In the genomic region with DNA sequence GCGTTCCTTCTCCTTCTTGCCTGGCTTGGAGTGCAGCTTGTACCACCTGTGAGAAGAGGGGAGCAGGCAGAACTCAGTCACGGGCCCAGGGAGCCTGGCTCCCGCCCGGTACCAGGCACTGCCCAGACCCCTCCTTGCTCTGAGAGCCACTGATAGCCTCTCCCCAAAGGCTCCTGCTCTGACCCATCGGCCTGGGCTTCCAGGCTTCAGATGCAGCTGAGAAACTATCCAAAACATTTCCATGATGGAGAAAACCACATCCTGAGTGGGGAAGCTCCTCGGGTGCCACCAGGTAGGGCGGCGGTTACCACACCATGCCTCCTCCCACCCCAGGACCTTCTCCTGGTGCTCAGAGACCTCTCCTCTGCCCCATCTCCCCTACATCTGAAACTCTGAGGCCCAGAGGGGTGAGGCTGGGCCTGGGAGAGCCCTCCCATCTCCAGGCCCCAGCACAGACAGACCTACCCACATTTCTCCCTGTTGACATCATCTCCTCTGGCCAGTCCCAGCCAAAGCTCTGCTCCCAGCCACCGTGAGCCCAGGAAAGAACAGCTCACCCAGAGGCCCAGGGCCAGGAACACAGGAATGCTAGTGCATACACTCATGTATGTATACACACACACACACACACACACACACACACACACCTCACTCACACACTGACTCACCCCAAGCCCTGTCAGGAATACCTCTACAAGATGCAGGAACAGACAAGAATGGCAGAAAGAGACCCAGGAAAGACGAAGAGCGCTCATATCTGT, we compare ENCODE assay signal across 11 cellular contexts. TPM values are rescaled to one million over a fixed set of nuclear protein-coding genes. Genes with fewer than 3 reads are reported as not detected.
DNase-seq lines count a peak whose midpoint lies in the region; TF ChIP-seq lines count a peak whose summit lies in the region.
"Had no signal": no experiment of that assay in that cellular context is flagged by ENCODE, and none has a peak within 500 bp of the region (broad histone marks: within the 10 kb centered on the region; RNA-seq: fewer than 3 reads in every experiment).

No MANE protein-coding gene starts in this region.

- CTCF ChIA-PET in activated naive CD4-positive, alpha-beta T cell treated with anti-CD3 and anti-CD28 coated beads, Interleukin-2, amount 10 ng/mL, durations not matched to agents 7 days and 5 days (lab: Charles Lee), result interaction anchor here (0.7 to 1.1 kb wide), 2 partner anchors 27 to 60 kb away, joined by 3 to 4 read pairs; no protein-coding TSS in a partner anchor

- H3K9me3 ChIP-seq in SJCRH30 (replicated peaks), result no peaks in the 10 kb centered on the region

- no peaks in the 10 kb centered on the region for H3K36me3 ChIP-seq in SJCRH30

- DNase-seq in AG10803 (ENCODE audit: low read depth) (peak; percentile 99), SJCRH30 (peak; percentile 51 to 72), fibroblast of pulmonary artery (ENCODE audit: low read depth) (peak; percentile 98), osteocyte (ENCODE audit: extremely low spot score, unreplicated experiment) (no peak), medulla oblongata (ENCODE audit: extremely low spot score) (no peak), NCI-H345 (lab: John Stamatoyannopoulos, UW) (no peak), NCI-H510A (lab: John Stamatoyannopoulos, UW) (no peak)
- DNase-seq in activated naive CD4-positive, alpha-beta T cell treated with anti-CD3 and anti-CD28 coated beads, Interleukin-2, amount 10 ng/mL, durations not matched to agents 7 days and 5 days, result no peak
- DNase-seq: activated CD4-positive, alpha-beta T cell treated with anti-CD3 and anti-CD28 coated beads for 36 hours; DMS79 treated with DMSO at 0.1 percent for 48 hours; stimulated activated CD4-positive, alpha-beta T cell treated with anti-CD3 and anti-CD28 coated beads, Interleukin-4, amount 100 ng/mL, for 1 hour had no signal

- TF ChIP-seq CTCF in AG10803 (conservative IDR thresholded peaks at IDR 0.05; ENCODE audit: low read length) (no peak), fibroblast of pulmonary artery (IDR thresholded peaks at IDR 0.05; ENCODE audit: low read length, missing control alignments) (no peak), osteocyte (IDR thresholded peaks at IDR 0.05) (no peak)

- no peak overlapping the region for H3K4me3 Mint-ChIP-seq in osteocyte (ENCODE audit: unreplicated experiment)
- H3K4me3 Mint-ChIP-seq in activated naive CD4-positive, alpha-beta T cell treated with anti-CD3 and anti-CD28 coated beads, Interleukin-2, amount 10 ng/mL, durations not matched to agents 7 days and 5 days, result no peak overlapping the region
- H3K4me3 Mint-ChIP-seq: activated CD4-positive, alpha-beta T cell treated with anti-CD3 and anti-CD28 coated beads for 36 hours had no signal

- H3K27me3 Mint-ChIP-seq in osteocyte (ENCODE audit: unreplicated experiment), result no peaks in the 10 kb centered on the region
- no peaks in the 10 kb centered on the region for H3K27me3 Mint-ChIP-seq in activated naive CD4-positive, alpha-beta T cell treated with anti-CD3 and anti-CD28 coated beads, Interleukin-2, amount 10 ng/mL, durations not matched to agents 7 days and 5 days
- H3K27me3 Mint-ChIP-seq: activated CD4-positive, alpha-beta T cell treated with anti-CD3 and anti-CD28 coated beads for 36 hours had no signal

- H3K4me3 ChIP-seq in AG10803 (ENCODE audit: low read length) (peak overlapping the region; percentile 34), SJCRH30 (no peak overlapping the region), fibroblast of pulmonary artery (replicated peaks; ENCODE audit: low read depth, low read length) (no peak overlapping the region)

- H3K27me3 ChIP-seq in SJCRH30, result no peaks in the 10 kb centered on the region

- H3K4me1 ChIP-seq in SJCRH30, result peaks cover 9% of the 10 kb centered on the region; the same call in 1 of the 2 replicates

- peaks cover 10% of the 10 kb centered on the region for H3K36me3 Mint-ChIP-seq in osteocyte (ENCODE audit: unreplicated experiment)
- peaks cover 2% of the 10 kb centered on the region for H3K36me3 Mint-ChIP-seq in activated naive CD4-positive, alpha-beta T cell treated with anti-CD3 and anti-CD28 coated beads, Interleukin-2, amount 10 ng/mL, durations not matched to agents 7 days and 5 days

- peak overlapping the region; percentile 27 for H3K27ac ChIP-seq in SJCRH30

- peaks cover 46% of the 10 kb centered on the region for H3K4me1 Mint-ChIP-seq in osteocyte (ENCODE audit: unreplicated experiment)
- H3K4me1 Mint-ChIP-seq in activated naive CD4-positive, alpha-beta T cell treated with anti-CD3 and anti-CD28 coated beads, Interleukin-2, amount 10 ng/mL, durations not matched to agents 7 days and 5 days, result no peaks in the 10 kb centered on the region
- H3K4me1 Mint-ChIP-seq: activated CD4-positive, alpha-beta T cell treated with anti-CD3 and anti-CD28 coated beads for 36 hours had no signal

- peak overlapping the region; percentile 76 for H3K27ac Mint-ChIP-seq in osteocyte (ENCODE audit: unreplicated experiment)
- H3K27ac Mint-ChIP-seq in activated naive CD4-positive, alpha-beta T cell treated with anti-CD3 and anti-CD28 coated beads, Interleukin-2, amount 10 ng/mL, durations not matched to agents 7 days and 5 days, result no peak overlapping the region
- H3K27ac Mint-ChIP-seq: activated CD4-positive, alpha-beta T cell treated with anti-CD3 and anti-CD28 coated beads for 36 hours had no signal

- no peaks in the 10 kb centered on the region for H3K9me3 Mint-ChIP-seq in osteocyte (ENCODE audit: unreplicated experiment)
- H3K9me3 Mint-ChIP-seq in activated naive CD4-positive, alpha-beta T cell treated with anti-CD3 and anti-CD28 coated beads, Interleukin-2, amount 10 ng/mL, durations not matched to agents 7 days and 5 days, result no peaks in the 10 kb centered on the region

RNA-seq across cellular contexts. Expression of a gene that starts 17.9 kb away (rescaled TPM):
- total RNA-seq in SJCRH30 (2014; rRNA removed; shearing (Covaris generic)), result 17.0 and 20.5 TPM in 2 replicates
- total RNA-seq in osteocyte, result 9.8 and 12.7 TPM in 2 replicates

RNA-seq across cellular contexts. Expression of a gene that starts 23.3 kb away (rescaled TPM):
- total RNA-seq in SJCRH30 (2014; rRNA removed; shearing (Covaris generic)), result 7.9 and 8.1 TPM in 2 replicates
- 30.8 and 35.5 TPM in 2 replicates for total RNA-seq in osteocyte

Comparison
In these comparisons a context has a peak if more than half of its experiments do, and no peak if none do; other contexts are left out.
1. DNase-seq: peak in AG10803 (single experiment), SJCRH30 (2 of 2) and fibroblast of pulmonary artery (single experiment); none in osteocyte (single experiment), medulla oblongata (single experiment), activated naive CD4-positive, alpha-beta T cell treated with anti-CD3 and anti-CD28 coated beads, Interleukin-2, amount 10 ng/mL, durations not matched to agents 7 days and 5 days (single experiment), NCI-H345 (single experiment) and NCI-H510A (single experiment).